Comparison of ENCODE assay signal across 8 cellular contexts in the genomic region with DNA sequence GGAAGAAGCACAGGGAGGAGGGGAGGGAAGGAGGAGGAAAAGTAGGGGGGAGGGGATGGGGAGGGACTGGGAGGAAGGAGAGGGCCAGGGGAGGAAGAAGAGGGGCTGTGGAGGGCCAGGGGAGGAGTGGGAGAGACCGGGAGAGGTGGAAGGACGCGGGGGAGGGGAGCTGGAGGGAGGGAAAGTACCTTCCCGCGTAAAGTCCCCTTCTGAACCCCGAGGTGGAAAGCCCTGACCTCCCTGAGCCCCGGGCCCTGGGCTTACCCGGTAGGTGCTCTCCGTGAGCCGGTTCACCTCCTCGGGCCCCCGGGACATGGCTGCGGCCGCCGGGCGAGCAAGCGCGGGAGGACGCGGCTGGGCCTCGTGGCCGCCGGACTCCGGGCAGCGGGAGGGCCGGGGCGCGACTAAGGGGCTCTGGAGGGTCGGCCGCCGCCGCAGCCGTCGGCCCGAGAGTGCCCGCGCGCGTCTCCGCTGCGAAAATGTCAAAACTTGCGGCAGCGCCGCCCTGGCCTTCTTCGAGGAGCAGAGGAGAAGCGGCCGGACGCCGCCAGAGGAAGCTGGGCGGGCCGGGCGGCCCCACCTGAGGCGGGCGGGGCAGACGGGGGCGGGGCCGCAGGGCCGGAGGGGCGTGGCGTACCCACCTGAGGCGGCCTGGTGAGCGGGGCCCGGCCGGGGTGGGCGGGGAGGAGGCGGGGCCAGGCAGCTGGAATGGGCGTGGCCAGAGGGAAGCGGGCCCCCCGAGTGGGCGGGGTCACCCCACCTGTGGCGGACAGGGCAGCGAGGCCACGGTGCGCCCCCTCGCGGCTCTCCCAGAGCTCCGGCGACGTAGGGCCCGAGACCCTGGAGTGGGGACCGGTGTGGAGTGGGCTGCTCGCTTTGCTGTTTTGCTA. TPM values are rescaled to one million over a fixed set of nuclear protein-coding genes. Genes with fewer than 3 reads are reported as not detected.
DNase-seq lines count a peak whose midpoint lies in the region.

A gene with protein sequence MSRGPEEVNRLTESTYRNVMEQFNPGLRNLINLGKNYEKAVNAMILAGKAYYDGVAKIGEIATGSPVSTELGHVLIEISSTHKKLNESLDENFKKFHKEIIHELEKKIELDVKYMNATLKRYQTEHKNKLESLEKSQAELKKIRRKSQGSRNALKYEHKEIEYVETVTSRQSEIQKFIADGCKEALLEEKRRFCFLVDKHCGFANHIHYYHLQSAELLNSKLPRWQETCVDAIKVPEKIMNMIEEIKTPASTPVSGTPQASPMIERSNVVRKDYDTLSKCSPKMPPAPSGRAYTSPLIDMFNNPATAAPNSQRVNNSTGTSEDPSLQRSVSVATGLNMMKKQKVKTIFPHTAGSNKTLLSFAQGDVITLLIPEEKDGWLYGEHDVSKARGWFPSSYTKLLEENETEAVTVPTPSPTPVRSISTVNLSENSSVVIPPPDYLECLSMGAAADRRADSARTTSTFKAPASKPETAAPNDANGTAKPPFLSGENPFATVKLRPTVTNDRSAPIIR (minus strand): TSS at position 553 of the 890 bp plus-strand sequence. CDS start 238 bp downstream, at position 315.

- in situ Hi-C loops in SK-MEL-5 (cut with HindIII; ENCODE audit: low pct_unique_long_range_greater_than_20kb, low sequenced_read_pairs) = no loop called here

- H3K36me3 ChIP-seq in H7 (replicated peaks; ENCODE audit: control insufficient read depth, insufficient read depth, low read length) = no peaks in the 10 kb centered on the region

- intact Hi-C loops in cardiac septum (cut with DNase I) = loop anchor here (5.0 kb wide), 2 partner anchors 33 to 103 kb away; no protein-coding TSS in a partner anchor

- DNase-seq in EL (peak; percentile 73), H7 (peak; percentile 100), LoVo (ENCODE audit: low spot score) (peak; percentile 99), SK-MEL-5 (ENCODE audit: low read depth, low spot score) (peak; percentile 92), cardiac septum (ENCODE audit: low spot score) (peak; percentile 86), renal cortical epithelial cell (ENCODE audit: low read depth) (peak; percentile 57), MV-4-11 (lab: John Stamatoyannopoulos, UW) (no peak)
- peak; percentile 80 for DNase-seq in activated naive CD4-positive, alpha-beta T cell treated with anti-CD3 and anti-CD28 coated beads, Interleukin-2, amount 50 U/mL, for 16 hours

- peak within 1 kb of the TSS; percentile 95 for H3K4me3 ChIP-seq in H7 (ENCODE audit: insufficient read depth, low read depth, low read length)

- H3K27me3 ChIP-seq in H7 (ENCODE audit: control insufficient read depth, insufficient read depth, low read length) = no peaks in the 10 kb centered on the region

RNA-seq across cellular contexts. Expression of the gene that starts here (rescaled TPM):
- 16.6 and 24.9 TPM in 2 replicates for total RNA-seq in H7 (2014; rRNA removed; shearing (Covaris generic))
- 18.1 and 20.4 TPM in 2 replicates for total RNA-seq in SK-MEL-5 (2014; rRNA removed; shearing (Covaris generic))
- polyA plus RNA-seq in SK-MEL-5 (2015; cell fraction: cytosol; rRNA removed) = 21.4 and 31.2 TPM in 2 replicates
- 23.3 and 27.8 TPM in 2 replicates for polyA plus RNA-seq in SK-MEL-5 (2015; cell fraction: nucleus; rRNA removed)
- 1.9 TPM for total RNA-seq in cardiac septum
- 21.4 and 25.8 TPM in 2 replicates for total RNA-seq in renal cortical epithelial cell
